In the genomic region with DNA sequence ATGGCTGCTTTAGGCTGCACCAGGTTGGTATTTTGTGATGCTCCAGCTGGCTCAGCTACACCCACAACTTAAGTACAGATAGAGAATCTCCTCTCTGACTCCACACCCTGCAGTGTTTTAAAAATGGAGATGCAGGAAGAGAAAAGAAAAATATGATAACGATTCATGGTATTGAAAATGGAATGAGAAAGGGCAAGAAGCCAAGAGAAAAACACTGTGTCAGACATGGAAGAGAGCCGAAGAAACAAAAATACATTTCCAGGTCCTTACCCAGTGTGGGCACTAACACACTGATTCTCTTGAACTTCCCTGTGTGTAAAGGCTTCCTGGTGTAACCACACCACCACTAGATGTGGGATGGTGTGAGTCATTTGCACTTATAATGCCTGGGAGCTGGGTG, we compare ENCODE assay signal across 21 cellular contexts.
DNase-seq lines count a peak whose midpoint lies in the region; ATAC-seq and TF ChIP-seq lines count a peak whose summit lies in the region.
"Had no signal": no experiment of that assay in that cellular context is flagged by ENCODE, and none has a peak within 500 bp of the region (broad histone marks: within the 10 kb centered on the region; RNA-seq: fewer than 3 reads in every experiment).

No MANE protein-coding gene starts in this region.

- DNase-seq in AG04450 (ENCODE audit: low read depth, low spot score) (no peak), HCEC 1CT (peak; percentile 14), astrocyte of the hippocampus (ENCODE audit: low read depth, low spot score) (peak; percentile 44), hepatic stellate cell (ENCODE audit: low spot score) (peak; percentile 42), activated T-cell treated with anti-CD3 and anti-CD28 coated beads for 4 hours (no peak), T-helper 17 cell (no peak), vagina (ENCODE audit: extremely low spot score in 2 of 2) (no peak)
- no peak for DNase-seq in CD8-positive, alpha-beta T cell
- DNase-seq: activated CD4-positive, alpha-beta T cell treated with anti-CD3 and anti-CD28 coated beads, Interleukin-2, amount 50 U/mL, for 1 hour; activated CD8-positive, alpha-beta memory T cell treated with anti-CD3 and anti-CD28 coated beads, Interleukin-2, amount 50 U/mL, for 4 hours; activated gamma-delta T cell; CD4-positive, CD25-positive, alpha-beta regulatory T cell; effector CD8-positive, alpha-beta T cell; KBM-7; NCI-H187; SIG-M5; spleen had no signal

- peaks cover 3% of the 10 kb centered on the region; the same call in 1 of the 2 replicates for H3K9me3 ChIP-seq in AG04450 (ENCODE audit: control insufficient read depth, insufficient read depth, low read length)
- H3K9me3 ChIP-seq in CD8-positive, alpha-beta T cell (ENCODE audit: low read length), result no peaks in the 10 kb centered on the region
- no peaks in the 10 kb centered on the region for H3K9me3 ChIP-seq in T-helper 17 cell (ENCODE audit: control insufficient read depth, low read length, poor library complexity, severe bottlenecking)
- H3K9me3 ChIP-seq in vagina, result no peaks in the 10 kb centered on the region
- H3K9me3 ChIP-seq: esophagus muscularis mucosa, prostate gland had no signal

- peak overlapping the region; percentile 58 for H3K27ac ChIP-seq in AG04450 (ENCODE audit: low read depth, low read length)
- H3K27ac ChIP-seq in CD8-positive, alpha-beta T cell (ENCODE audit: low read depth, low read length), result no peak overlapping the region
- no peak overlapping the region for H3K27ac ChIP-seq in vagina
- H3K27ac ChIP-seq: esophagus muscularis mucosa, neural progenitor cell, prostate gland, spleen, VCaP had no signal

- H3K4me1 ChIP-seq in CD8-positive, alpha-beta T cell (ENCODE audit: insufficient read depth, low read length), result no peaks in the 10 kb centered on the region
- no peaks in the 10 kb centered on the region for H3K4me1 ChIP-seq in vagina
- H3K4me1 ChIP-seq: neural progenitor cell, prostate gland, spleen had no signal

- TF ChIP-seq CTCF in AG04450 (IDR thresholded peaks at IDR 0.05; ENCODE audit: low read depth, low read length), result no peak
- TF ChIP-seq CTCF in CD8-positive, alpha-beta T cell (IDR thresholded peaks at IDR 0.05), result no peak
- TF ChIP-seq CTCF in vagina (IDR thresholded peaks at IDR 0.05), result no peak

- H3K27me3 ChIP-seq in AG04450 (ENCODE audit: control insufficient read depth, insufficient read depth, low read length) (no peaks in the 10 kb centered on the region), vagina (no peaks in the 10 kb centered on the region)
- no peaks in the 10 kb centered on the region for H3K27me3 ChIP-seq in CD8-positive, alpha-beta T cell (ENCODE audit: insufficient read depth, low read length)
- H3K27me3 ChIP-seq: esophagus muscularis mucosa, neural progenitor cell, spleen had no signal

- H3K4me1 Mint-ChIP-seq in CD8-positive, alpha-beta T cell (ENCODE audit: low read depth), result no peaks in the 10 kb centered on the region
- H3K4me1 Mint-ChIP-seq in T-helper 17 cell, result no peaks in the 10 kb centered on the region
- H3K4me1 Mint-ChIP-seq: neural progenitor cell had no signal

- no peak for ATAC-seq in CD8-positive, alpha-beta T cell
- ATAC-seq in T-helper 17 cell, result no peak

- no peak overlapping the region for H3K27ac Mint-ChIP-seq in CD8-positive, alpha-beta T cell
- no peak overlapping the region for H3K27ac Mint-ChIP-seq in T-helper 17 cell
- H3K27ac Mint-ChIP-seq: CD4-positive, CD25-positive, alpha-beta regulatory T cell; neural progenitor cell had no signal

- intact Hi-C loops in CD8-positive, alpha-beta T cell (cut with DNase I, micrococcal nuclease), result no loop called here
- intact Hi-C loops in vagina (cut with DNase I), result no loop called here

- no peaks in the 10 kb centered on the region for H3K36me3 Mint-ChIP-seq in CD8-positive, alpha-beta T cell
- peaks cover 2% of the 10 kb centered on the region for H3K36me3 Mint-ChIP-seq in T-helper 17 cell (ENCODE audit: low read depth)
- H3K36me3 Mint-ChIP-seq: CD4-positive, CD25-positive, alpha-beta regulatory T cell had no signal

- CTCF ChIA-PET in AG04450 (lab: Charles Lee), result interaction anchor here (0.7 kb wide), 1 partner anchor 1173 kb away, joined by 5 read pairs; no protein-coding TSS in a partner anchor
- CTCF ChIA-PET in CD8-positive, alpha-beta T cell (lab: Charles Lee), result no interaction called here

- no peaks in the 10 kb centered on the region for H3K36me3 ChIP-seq in CD8-positive, alpha-beta T cell (ENCODE audit: insufficient read depth, low read length)
- no peaks in the 10 kb centered on the region for H3K36me3 ChIP-seq in vagina
- H3K36me3 ChIP-seq: esophagus muscularis mucosa, neural progenitor cell, prostate gland, spleen had no signal

- H3K9me3 Mint-ChIP-seq in CD8-positive, alpha-beta T cell, result no peaks in the 10 kb centered on the region

- no peak overlapping the region for H3K4me3 Mint-ChIP-seq in CD8-positive, alpha-beta T cell
- no peak overlapping the region for H3K4me3 Mint-ChIP-seq in T-helper 17 cell
- H3K4me3 Mint-ChIP-seq: CD4-positive, CD25-positive, alpha-beta regulatory T cell; neural progenitor cell had no signal

- TF ChIP-seq POLR2A in vagina (IDR thresholded peaks at IDR 0.05), result no peak

- no peaks in the 10 kb centered on the region for H3K27me3 Mint-ChIP-seq in CD8-positive, alpha-beta T cell (ENCODE audit: low read depth)
- H3K27me3 Mint-ChIP-seq in T-helper 17 cell, result no peaks in the 10 kb centered on the region
- H3K27me3 Mint-ChIP-seq: CD4-positive, CD25-positive, alpha-beta regulatory T cell had no signal

- POLR2A ChIA-PET in AG04450 (lab: Yijun Ruan, JAX), result no interaction called here
- POLR2A ChIA-PET in CD8-positive, alpha-beta T cell (lab: Charles Lee), result no interaction called here

- H3K4me3 ChIP-seq in AG04450 (ENCODE audit: low read depth, low read length), result no peak overlapping the region
- H3K4me3 ChIP-seq in CD8-positive, alpha-beta T cell (ENCODE audit: low read depth, low read length), result no peak overlapping the region
- H3K4me3 ChIP-seq in vagina, result no peak overlapping the region
- H3K4me3 ChIP-seq: esophagus muscularis mucosa, neural progenitor cell, prostate gland, spleen had no signal

Comparison
In these comparisons a context has a peak if more than half of its experiments do, and no peak if none do; other contexts are left out.
1. DNase-seq: peak in HCEC 1CT (single experiment), astrocyte of the hippocampus (single experiment) and hepatic stellate cell (single experiment); none in AG04450 (single experiment), activated T-cell treated with anti-CD3 and anti-CD28 coated beads for 4 hours (single experiment), CD8-positive, alpha-beta T cell (0 of 7), T-helper 17 cell (0 of 3) and vagina (0 of 2).